Comparison of ENCODE assay signal across 1 cellular context in the genomic region with DNA sequence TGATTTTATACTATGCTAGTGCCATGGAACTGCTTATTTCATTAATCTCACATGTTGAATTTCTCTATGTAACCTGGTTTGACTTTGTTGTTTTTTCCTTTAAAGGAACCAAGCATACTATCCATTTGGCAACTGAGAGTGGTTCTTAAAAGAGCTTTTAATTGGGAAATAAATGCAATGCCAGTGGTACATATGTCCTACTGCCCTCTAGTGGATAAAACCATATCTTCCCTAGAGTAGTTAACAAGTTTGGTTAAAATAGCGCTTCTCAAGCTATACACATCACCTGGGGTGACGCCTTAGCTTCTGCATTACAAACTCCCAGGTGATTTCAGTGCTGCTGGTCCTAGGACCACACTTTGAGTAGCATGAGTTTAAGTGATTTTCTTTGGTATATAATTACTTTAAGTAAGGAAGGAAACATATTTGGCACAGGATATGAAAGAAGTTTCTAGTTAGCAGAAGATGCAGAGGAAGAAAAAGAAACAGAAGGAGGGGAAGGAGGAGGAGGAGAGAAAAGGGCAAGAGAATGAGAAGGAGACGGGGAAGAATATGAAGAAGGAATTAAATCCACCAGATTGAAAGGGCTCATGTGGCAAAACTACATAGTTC.
TF ChIP-seq lines count a peak whose summit lies in the region.

No MANE protein-coding gene starts in this region.

TF ChIP-seq in GM23338, 12 proteins besides CTCF, POLR2A, EP300 and RAD21 (continued from another document):
- TF ChIP-seq ZNF462 (CRISPR knock-in tag; IDR thresholded peaks at IDR 0.05) (no peak), NANOG (IDR thresholded peaks at IDR 0.05; ENCODE audit: borderline replicate concordance) (no peak), CREB1 (CRISPR knock-in tag; IDR thresholded peaks at IDR 0.05; ENCODE audit: low read depth) (no peak), ZNF331 (CRISPR knock-in tag; IDR thresholded peaks at IDR 0.05; ENCODE audit: low read depth) (no peak)
